27 cellular contexts compared by ENCODE assay signal in the genomic region with DNA sequence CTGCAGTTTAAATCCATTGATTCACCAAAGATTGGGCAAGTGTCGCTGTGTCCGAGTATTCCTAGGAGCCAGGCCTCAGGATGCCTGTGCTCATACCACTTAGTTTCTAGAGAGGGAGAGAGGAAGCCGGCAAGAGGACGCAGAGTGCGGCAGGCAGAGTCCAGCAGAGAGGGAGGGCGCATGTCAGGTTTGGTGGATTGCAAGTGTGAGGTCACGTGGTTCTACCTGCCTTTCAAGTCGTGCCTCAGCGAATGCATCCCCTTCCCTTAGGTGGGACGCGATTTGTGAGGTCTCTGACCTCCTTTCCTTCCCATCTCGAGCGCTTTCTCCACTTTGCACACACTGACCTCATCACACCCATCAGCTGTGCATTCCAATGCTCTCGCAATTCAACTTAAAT.
"Had no signal": no experiment of that assay in that cellular context is flagged by ENCODE, and none has a peak within 500 bp of the region (broad histone marks: within the 10 kb centered on the region; RNA-seq: fewer than 3 reads in every experiment).

No MANE protein-coding gene starts in this region.

- H3K27ac Mint-ChIP-seq: activated CD4-positive, alpha-beta memory T cell treated with anti-CD3 and anti-CD28 coated beads for 36 hours; activated CD4-positive, alpha-beta T cell treated with anti-CD3 and anti-CD28 coated beads, Interleukin-2, amount 10 ng/mL, durations not matched to agents 7 days and 5 days; activated naive CD4-positive, alpha-beta T cell treated with anti-CD3 and anti-CD28 coated beads, Interleukin-2, amount 10 ng/mL, durations not matched to agents 7 days and 5 days; activated naive CD8-positive, alpha-beta T cell treated with anti-CD3 and anti-CD28 coated beads for 36 hours; activated T-cell treated with anti-CD3 and anti-CD28 coated beads, Interleukin-2, amount 50 U/mL, for 72 hours; activated T-helper 2 cell treated with anti-CD3 and anti-CD28 coated beads, Interferon-gamma antibody, Interleukin-2, Interleukin-4, amounts not matched to agents 10 μg/mL and 5 μg/mL and 100 μg/mL, durations not matched to agents 14 hours and 24 hours and 36 hours had no signal

- H3K27ac ChIP-seq: RWPE1, SJCRH30, VCaP had no signal

- H3K36me3 ChIP-seq: SJCRH30 had no signal

- H3K27me3 Mint-ChIP-seq: activated naive CD8-positive, alpha-beta T cell treated with anti-CD3 and anti-CD28 coated beads for 36 hours had no signal

- DNase-seq: activated CD4-positive, alpha-beta memory T cell treated with anti-CD3 and anti-CD28 coated beads for 36 hours; activated CD4-positive, alpha-beta T cell treated with anti-CD3 and anti-CD28 coated beads, Interleukin-2, amount 10 ng/mL, durations not matched to agents 7 days and 5 days; activated CD4-positive, CD25-positive, alpha-beta regulatory T cell; activated CD8-positive, alpha-beta memory T cell treated with anti-CD3 and anti-CD28 coated beads, Interleukin-2, amount 50 U/mL, for 4 hours; activated gamma-delta T cell treated with Interleukin-2 at 50 U/mL for 16 hours; activated naive CD4-positive, alpha-beta T cell treated with anti-CD3 and anti-CD28 coated beads, Interleukin-2, amount 10 ng/mL, durations not matched to agents 7 days and 5 days; activated naive CD8-positive, alpha-beta T cell treated with anti-CD3 and anti-CD28 coated beads for 36 hours; activated T-cell treated with anti-CD3 and anti-CD28 coated beads, Interleukin-2, amount 50 U/mL, for 72 hours; cerebellar nuclear complex; Karpas-422; NCI-H1105 treated with DMSO at 0.1 percent for 48 hours; NCI-H1436 treated with DMSO at 0.1 percent for 48 hours; NCI-H187 treated with DMSO at 0.1 percent for 48 hours; NCI-H2107; NCI-H2171 treated with DMSO at 0.1 percent for 48 hours; NCI-H345; NCI-H510A; NCI-H526 treated with DMSO at 0.1 percent for 48 hours; NCI-H82; Right ventricle myocardium superior; SJCRH30; SK-N-SH; T-helper 1 cell had no signal

- H3K9me3 Mint-ChIP-seq: activated CD4-positive, alpha-beta memory T cell treated with anti-CD3 and anti-CD28 coated beads for 36 hours; activated CD4-positive, alpha-beta T cell treated with anti-CD3 and anti-CD28 coated beads, Interleukin-2, amount 10 ng/mL, durations not matched to agents 7 days and 5 days; activated naive CD4-positive, alpha-beta T cell treated with anti-CD3 and anti-CD28 coated beads, Interleukin-2, amount 10 ng/mL, durations not matched to agents 7 days and 5 days; activated naive CD8-positive, alpha-beta T cell treated with anti-CD3 and anti-CD28 coated beads for 36 hours; activated T-cell treated with anti-CD3 and anti-CD28 coated beads, Interleukin-2, amount 50 U/mL, for 72 hours; activated T-helper 2 cell treated with anti-CD3 and anti-CD28 coated beads, Interferon-gamma antibody, Interleukin-2, Interleukin-4, amounts not matched to agents 10 μg/mL and 5 μg/mL and 100 μg/mL, durations not matched to agents 14 hours and 24 hours and 36 hours had no signal

- H3K4me3 Mint-ChIP-seq: activated CD4-positive, alpha-beta memory T cell treated with anti-CD3 and anti-CD28 coated beads for 36 hours; activated CD4-positive, alpha-beta T cell treated with anti-CD3 and anti-CD28 coated beads, Interleukin-2, amount 10 ng/mL, durations not matched to agents 7 days and 5 days; activated naive CD4-positive, alpha-beta T cell treated with anti-CD3 and anti-CD28 coated beads, Interleukin-2, amount 10 ng/mL, durations not matched to agents 7 days and 5 days; activated naive CD8-positive, alpha-beta T cell treated with anti-CD3 and anti-CD28 coated beads for 36 hours; activated T-cell treated with anti-CD3 and anti-CD28 coated beads, Interleukin-2, amount 50 U/mL, for 72 hours had no signal

- H3K36me3 Mint-ChIP-seq: activated CD4-positive, alpha-beta memory T cell treated with anti-CD3 and anti-CD28 coated beads for 36 hours; activated naive CD4-positive, alpha-beta T cell treated with anti-CD3 and anti-CD28 coated beads, Interleukin-2, amount 10 ng/mL, durations not matched to agents 7 days and 5 days; activated naive CD8-positive, alpha-beta T cell treated with anti-CD3 and anti-CD28 coated beads for 36 hours had no signal

- H3K4me1 Mint-ChIP-seq: activated CD4-positive, alpha-beta T cell treated with anti-CD3 and anti-CD28 coated beads, Interleukin-2, amount 10 ng/mL, durations not matched to agents 7 days and 5 days; activated naive CD4-positive, alpha-beta T cell treated with anti-CD3 and anti-CD28 coated beads, Interleukin-2, amount 10 ng/mL, durations not matched to agents 7 days and 5 days; activated naive CD8-positive, alpha-beta T cell treated with anti-CD3 and anti-CD28 coated beads for 36 hours had no signal

- H3K9me3 ChIP-seq: SJCRH30, SK-N-SH had no signal

- H3K4me2 ChIP-seq: SK-N-SH had no signal

- H3K4me3 ChIP-seq: SJCRH30 had no signal

- H3K9ac ChIP-seq: SK-N-SH had no signal

- ATAC-seq: activated T-cell treated with anti-CD3 and anti-CD28 coated beads, Interleukin-2, amount 50 U/mL, for 72 hours; Panc1 had no signal
